24 cellular contexts compared by ENCODE assay signal in the genomic region with DNA sequence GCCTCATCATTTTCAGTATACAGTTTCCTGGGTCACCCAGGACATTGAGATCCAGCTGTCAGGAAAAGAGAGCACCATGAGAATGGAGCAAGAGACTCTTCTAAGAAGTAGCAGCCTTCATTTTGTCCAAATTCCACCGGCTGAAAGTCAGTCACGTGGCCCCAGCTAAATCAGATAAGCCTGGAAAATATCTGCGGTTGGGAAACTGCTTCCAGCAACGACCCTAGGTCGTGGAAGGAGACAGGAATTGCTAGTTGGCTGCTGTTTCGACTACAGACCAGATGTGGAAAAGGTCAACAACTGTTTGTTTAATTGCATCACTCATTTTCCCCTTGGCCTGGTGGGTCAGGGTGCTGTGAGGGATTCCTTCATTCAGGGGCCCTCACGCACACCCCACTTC.
DNase-seq lines count a peak whose midpoint lies in the region; ATAC-seq and TF ChIP-seq lines count a peak whose summit lies in the region.
"Had no signal": no experiment of that assay in that cellular context is flagged by ENCODE, and none has a peak within 500 bp of the region (broad histone marks: within the 10 kb centered on the region; RNA-seq: fewer than 3 reads in every experiment).

No MANE protein-coding gene starts in this region.

- TF ChIP-seq POLR2A in erythroblast (IDR thresholded peaks at IDR 0.05; ENCODE audit: low read length) = no peak

- 6% methylated on average over 7 of the region's 7 CpGs for WGBS in SK-N-SH (ENCODE audit: low lambda C conversion rate)
- 16% methylated on average over 7 of the region's 7 CpGs for WGBS in hepatocyte (ENCODE audit: low lambda C conversion rate, missing lambda C conversion rate)

- no peak overlapping the region for H3K27ac Mint-ChIP-seq in type B pancreatic cell
- H3K27ac Mint-ChIP-seq: activated naive CD4-positive, alpha-beta T cell treated with anti-CD3 and anti-CD28 coated beads, Interleukin-2, amount 50 U/mL, for 24 hours; naive thymus-derived CD8-positive, alpha-beta T cell; T-helper 2 cell treated with Interferon-gamma antibody and Interleukin-4, amounts not matched to agents 5 μg/mL and 100 μg/mL, for 36 hours had no signal

- no peaks in the 10 kb centered on the region for H3K36me3 Mint-ChIP-seq in type B pancreatic cell
- H3K36me3 Mint-ChIP-seq: activated naive CD4-positive, alpha-beta T cell treated with anti-CD3 and anti-CD28 coated beads, Interleukin-2, amount 50 U/mL, for 24 hours had no signal

- H3K4me3 Mint-ChIP-seq in type B pancreatic cell = peak overlapping the region; percentile 6
- H3K4me3 Mint-ChIP-seq: activated naive CD4-positive, alpha-beta T cell treated with anti-CD3 and anti-CD28 coated beads, Interleukin-2, amount 50 U/mL, for 24 hours; naive thymus-derived CD8-positive, alpha-beta T cell; T-helper 2 cell treated with Interferon-gamma antibody and Interleukin-4, amounts not matched to agents 5 μg/mL and 100 μg/mL, for 36 hours had no signal

- no peak for ATAC-seq in SK-N-SH treated with all-trans-retinoic acid at 6 μM for 48 hours
- ATAC-seq: left colon; naive thymus-derived CD8-positive, alpha-beta T cell; Panc1 had no signal

- in situ Hi-C loops in SK-MEL-5 (cut with HindIII; ENCODE audit: low pct_unique_long_range_greater_than_20kb, low sequenced_read_pairs) = no loop called here

- H3K4me1 ChIP-seq in SK-N-SH (ENCODE audit: control insufficient read depth in 1 of 2, insufficient read depth in 2 of 2, low read depth in 1 of 2, low read length in 1 of 2) = peaks cover 0 to 17% of the 10 kb centered on the region in 2 experiments; a peak in 1 of 4 replicates
- peaks cover 6% of the 10 kb centered on the region for H3K4me1 ChIP-seq in hepatocyte (ENCODE audit: insufficient read depth)
- H3K4me1 ChIP-seq: HAP-1, pancreas had no signal

- H3K27me3 Mint-ChIP-seq in type B pancreatic cell = peaks cover 19% of the 10 kb centered on the region

- POLR2A ChIA-PET in SK-N-SH (lab: Yijun Ruan, JAX) = no interaction called here

- DNase-seq in SK-N-SH (peak; percentile 60), SK-MEL-5 (ENCODE audit: low read depth, low spot score) (peak; percentile 21), hepatocyte (ENCODE audit: low spot score) (peak; percentile 48), type B pancreatic cell (ENCODE audit: extremely low spot score, unreplicated experiment) (no peak), erythroblast (lab: John Stamatoyannopoulos, UW) (no peak)
- DNase-seq in activated CD8-positive, alpha-beta memory T cell treated with anti-CD3 and anti-CD28 coated beads for 24 hours = no peak
- no peak for DNase-seq in activated CD4-positive, alpha-beta T cell treated with anti-CD3 and anti-CD28 coated beads for 48 hours
- DNase-seq: activated CD4-positive, alpha-beta T cell treated with anti-CD3 and anti-CD28 coated beads, Interleukin-2, amount 50 U/mL, for 1 hour; cerebellar nuclear complex; COR-L47; DMS79 treated with DMSO at 0.1 percent for 48 hours; left colon; naive thymus-derived CD8-positive, alpha-beta T cell; NCI-H146; NCI-H524; NK-92 treated with Interleukin-12 subunit alpha and Interleukin-12 subunit beta, amount 100 ng/mL, for 24 hours; pancreas; WERI-Rb-1 had no signal

- H3K27ac ChIP-seq in SK-N-SH (ENCODE audit: low read depth in 2 of 2, low read length in 1 of 2) (peak overlapping the region in 1 of 2 experiments; percentile 60; a peak in 2 of 4 replicates), hepatocyte (no peak overlapping the region)
- H3K27ac ChIP-seq: 22Rv1, pancreas, WERI-Rb-1 had no signal

- H3K4me3 ChIP-seq in SK-N-SH (ENCODE audit: low read depth in 2 of 2, low read length in 1 of 2) (no peak overlapping the region), hepatocyte (no peak overlapping the region)
- H3K4me3 ChIP-seq: HAP-1, pancreas had no signal

- H3F3A ChIP-seq in SK-N-SH (replicated peaks; ENCODE audit: insufficient read depth) = no peaks in the 10 kb centered on the region

- H3K4me1 Mint-ChIP-seq in type B pancreatic cell (ENCODE audit: unreplicated experiment) = peaks cover 23% of the 10 kb centered on the region
- H3K4me1 Mint-ChIP-seq: activated naive CD4-positive, alpha-beta T cell treated with anti-CD3 and anti-CD28 coated beads, Interleukin-2, amount 50 U/mL, for 24 hours had no signal

- H3K79me2 ChIP-seq in SK-N-SH (ENCODE audit: insufficient read depth) (no peaks in the 10 kb centered on the region), hepatocyte (no peaks in the 10 kb centered on the region)

- H3K36me3 ChIP-seq in SK-N-SH (replicated peaks in 1 of 2; ENCODE audit: control insufficient read depth in 1 of 2, insufficient read depth in 2 of 2, low read length in 1 of 2) (no peaks in the 10 kb centered on the region), hepatocyte (replicated peaks; ENCODE audit: insufficient read depth, low read depth) (no peaks in the 10 kb centered on the region)
- H3K36me3 ChIP-seq: HAP-1, pancreas, WERI-Rb-1 had no signal

- H2AFZ ChIP-seq in SK-N-SH (ENCODE audit: low read depth) (no peak overlapping the region), hepatocyte (no peak overlapping the region)

- H3K4me2 ChIP-seq in SK-N-SH (no peak overlapping the region), hepatocyte (no peak overlapping the region)

- TF ChIP-seq CTCF in SK-N-SH (IDR thresholded peaks at IDR 0.05) (no peak), hepatocyte (IDR thresholded peaks at IDR 0.05; ENCODE audit: poor library complexity) (no peak), type B pancreatic cell (conservative IDR thresholded peaks at IDR 0.05) (no peak)

- H4K20me1 ChIP-seq in SK-N-SH (ENCODE audit: insufficient read depth) (no peaks in the 10 kb centered on the region), hepatocyte (ENCODE audit: insufficient read depth, poor library complexity, severe bottlenecking) (no peaks in the 10 kb centered on the region)

- H3K9me3 Mint-ChIP-seq in type B pancreatic cell = peaks cover 5% of the 10 kb centered on the region
- H3K9me3 Mint-ChIP-seq: T-helper 2 cell treated with Interferon-gamma antibody and Interleukin-4, amounts not matched to agents 5 μg/mL and 100 μg/mL, for 36 hours had no signal

- TF ChIP-seq RAD21 in SK-N-SH (IDR thresholded peaks at IDR 0.05; ENCODE audit: low read length) = no peak

- TF ChIP-seq EP300 in SK-N-SH (IDR thresholded peaks at IDR 0.05; ENCODE audit: borderline replicate concordance in 1 of 2, low read depth in 1 of 2, low read length in 1 of 2) = no peak

- no peak overlapping the region for H3K9ac ChIP-seq in SK-N-SH

- H3K9me3 ChIP-seq in SK-N-SH (no peaks in the 10 kb centered on the region), hepatocyte (ENCODE audit: low read depth) (no peaks in the 10 kb centered on the region)
- H3K9me3 ChIP-seq: HAP-1, pancreas had no signal

- CTCF ChIA-PET in SK-N-SH (lab: Yijun Ruan, JAX) = interaction anchor here (1.1 kb wide), 1 partner anchor 13 kb away, joined by 3 read pairs; no protein-coding TSS in a partner anchor

- H3K9me2 ChIP-seq in SK-N-SH (no peaks in the 10 kb centered on the region), hepatocyte (replicated peaks; ENCODE audit: insufficient read depth) (no peaks in the 10 kb centered on the region)

- H3K27me3 ChIP-seq in SK-N-SH (ENCODE audit: insufficient read depth) (no peaks in the 10 kb centered on the region), hepatocyte (no peaks in the 10 kb centered on the region)

TF ChIP-seq in SK-N-SH, 30 proteins besides CTCF, POLR2A, EP300 and RAD21:
- TF ChIP-seq RCOR1 (IDR thresholded peaks at IDR 0.05; ENCODE audit: low read length) = peak; percentile 10; the same call in 1 of the 2 replicates
- TF ChIP-seq, protein P1, sequence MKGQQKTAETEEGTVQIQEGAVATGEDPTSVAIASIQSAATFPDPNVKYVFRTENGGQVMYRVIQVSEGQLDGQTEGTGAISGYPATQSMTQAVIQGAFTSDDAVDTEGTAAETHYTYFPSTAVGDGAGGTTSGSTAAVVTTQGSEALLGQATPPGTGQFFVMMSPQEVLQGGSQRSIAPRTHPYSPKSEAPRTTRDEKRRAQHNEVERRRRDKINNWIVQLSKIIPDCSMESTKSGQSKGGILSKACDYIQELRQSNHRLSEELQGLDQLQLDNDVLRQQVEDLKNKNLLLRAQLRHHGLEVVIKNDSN (IDR thresholded peaks at IDR 0.05; ENCODE audit: borderline replicate concordance, low read depth) = peak; percentile 29; the same call in 1 of the 2 replicates
- TF ChIP-seq FOXJ3 (CRISPR knock-in tag; IDR thresholded peaks at IDR 0.05) = no peak

TF ChIP-seq in SK-N-SH treated with all-trans-retinoic acid at 6 μM for 48 hours, 23 proteins besides CTCF, POLR2A, EP300 and RAD21:
- TF ChIP-seq TCF4 (CRISPR knock-in tag; IDR thresholded peaks at IDR 0.05; ENCODE audit: borderline replicate concordance) = no peak
- TF ChIP-seq, protein P2, sequence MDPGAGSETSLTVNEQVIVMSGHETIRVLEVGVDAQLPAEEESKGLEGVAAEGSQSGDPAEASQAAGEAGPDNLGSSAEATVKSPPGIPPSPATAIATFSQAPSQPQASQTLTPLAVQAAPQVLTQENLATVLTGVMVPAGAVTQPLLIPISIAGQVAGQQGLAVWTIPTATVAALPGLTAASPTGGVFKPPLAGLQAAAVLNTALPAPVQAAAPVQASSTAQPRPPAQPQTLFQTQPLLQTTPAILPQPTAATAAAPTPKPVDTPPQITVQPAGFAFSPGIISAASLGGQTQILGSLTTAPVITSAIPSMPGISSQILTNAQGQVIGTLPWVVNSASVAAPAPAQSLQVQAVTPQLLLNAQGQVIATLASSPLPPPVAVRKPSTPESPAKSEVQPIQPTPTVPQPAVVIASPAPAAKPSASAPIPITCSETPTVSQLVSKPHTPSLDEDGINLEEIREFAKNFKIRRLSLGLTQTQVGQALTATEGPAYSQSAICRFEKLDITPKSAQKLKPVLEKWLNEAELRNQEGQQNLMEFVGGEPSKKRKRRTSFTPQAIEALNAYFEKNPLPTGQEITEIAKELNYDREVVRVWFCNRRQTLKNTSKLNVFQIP (CRISPR knock-in tag; IDR thresholded peaks at IDR 0.05; ENCODE audit: borderline replicate concordance, low read depth) = no peak
- TF ChIP-seq OSR1 (CRISPR knock-in tag; IDR thresholded peaks at IDR 0.05) = no peak

Comparison
In these comparisons a context has a peak if more than half of its experiments do, and no peak if none do; other contexts are left out.
1. DNase-seq: peak in SK-N-SH (single experiment), SK-MEL-5 (single experiment) and hepatocyte (single experiment); none in type B pancreatic cell (single experiment), activated CD8-positive, alpha-beta memory T cell treated with anti-CD3 and anti-CD28 coated beads for 24 hours (single experiment), erythroblast (0 of 2) and activated CD4-positive, alpha-beta T cell treated with anti-CD3 and anti-CD28 coated beads for 48 hours (single experiment).